Comparison of ENCODE assay signal across 22 cellular contexts in genomic region chr14:104791425-104791824, GRCh38. TPM values are rescaled to one million over a fixed set of nuclear protein-coding genes. Genes with fewer than 3 reads are reported as not detected.
A peak's percentile ranks its signal among the peaks of the same experiment; 100 is the strongest.
DNase-seq lines count a peak whose midpoint lies in the region; ATAC-seq and TF ChIP-seq lines count a peak whose summit lies in the region.
"Had no signal": no experiment of that assay in that cellular context is flagged by ENCODE, and none has a peak within 500 bp of the region (broad histone marks: within the 10 kb centered on the region; RNA-seq: fewer than 3 reads in every experiment).

No MANE protein-coding gene starts in this region.

- no peak overlapping the region for H3K23ac ChIP-seq in trophoblast cell (ENCODE audit: low read length)

- peaks cover 21% of the 10 kb centered on the region for H3K36me3 Mint-ChIP-seq in CD4-positive, alpha-beta T cell (ENCODE audit: low read depth)
- H3K36me3 Mint-ChIP-seq in immature natural killer cell: no peaks in the 10 kb centered on the region

- H3K4me2 ChIP-seq in trophoblast cell (ENCODE audit: low read length): no peak overlapping the region

- CTCF ChIA-PET in CD4-positive, alpha-beta T cell (lab: Charles Lee): no interaction called here

- H3K4me1 Mint-ChIP-seq in CD4-positive, alpha-beta T cell (ENCODE audit: low read depth): peaks cover 43% of the 10 kb centered on the region
- H3K4me1 Mint-ChIP-seq in immature natural killer cell: peaks cover 28 to 47% of the 10 kb centered on the region in 2 donors

- H2BK5ac ChIP-seq in trophoblast cell (ENCODE audit: low read depth, low read length, poor library complexity): no peak overlapping the region

- H3K36me3 ChIP-seq in NT2/D1 (ENCODE audit: insufficient read depth, insufficient read length, low read length) (peaks cover 60% of the 10 kb centered on the region), trophoblast cell (ENCODE audit: control insufficient read depth in 1 of 2, insufficient read depth in 2 of 2, low read length in 2 of 2) (peaks cover 63 to 68% of the 10 kb centered on the region in 2 experiments)

- no peak for ATAC-seq in CD4-positive, alpha-beta T cell (ENCODE audit: poor library complexity)
- ATAC-seq: activated T-cell treated with anti-CD3 and anti-CD28 coated beads, Interleukin-2, amount 50 U/mL, for 72 hours; esophagus mucosa had no signal

- no peak for DNase-seq in CD4-positive, alpha-beta T cell
- DNase-seq in NT2/D1 (ENCODE audit: low read depth, low spot score): no peak
- DNase-seq in immature natural killer cell: no peak
- DNase-seq in trophoblast cell: no peak
- no peak for DNase-seq in activated naive CD4-positive, alpha-beta T cell (lab: John Stamatoyannopoulos, UW)
- DNase-seq in SHP77 (lab: John Stamatoyannopoulos, UW): no peak
- no peak for DNase-seq in D341Med (ENCODE audit: low spot score)
- DNase-seq: activated CD4-positive, alpha-beta T cell treated with anti-CD3 and anti-CD28 coated beads, Interleukin-2, amount 10 ng/mL, durations not matched to agents 24 days and 14 days; activated naive CD4-positive, alpha-beta T cell treated with anti-CD3 and anti-CD28 coated beads, Interleukin-2, amount 50 U/mL, for 16 hours; activated T-cell treated with anti-CD3 and anti-CD28 coated beads, Interleukin-2, amount 50 U/mL, for 72 hours; cortex of kidney; endodermal cell; foreskin fibroblast; Kasumi-1; NCI-H146; stimulated activated CD4-positive, alpha-beta T cell treated with anti-CD3 and anti-CD28 coated beads, Interleukin-2, amount 100 ng/mL, for 24 hours; T-helper 9 cell; WERI-Rb-1 had no signal

- H4K8ac ChIP-seq in trophoblast cell (ENCODE audit: low read depth, low read length): no peak overlapping the region

- H2AFZ ChIP-seq in trophoblast cell (ENCODE audit: insufficient read depth, low read length, poor library complexity): no peak overlapping the region

- no peak overlapping the region for H3K4ac ChIP-seq in trophoblast cell (ENCODE audit: low read depth, low read length)

- peak overlapping the region; percentile 29 for H3K18ac ChIP-seq in trophoblast cell (ENCODE audit: low read length)

- POLR2A ChIA-PET in CD4-positive, alpha-beta T cell (lab: Charles Lee): no interaction called here

- peaks cover 25% of the 10 kb centered on the region for H3K79me2 ChIP-seq in trophoblast cell (ENCODE audit: control insufficient read depth, insufficient read depth, low read length, poor library complexity)

- H3K4me1 ChIP-seq in NT2/D1 (ENCODE audit: insufficient read depth, insufficient read length): peaks cover 18% of the 10 kb centered on the region
- peaks cover 14 to 20% of the 10 kb centered on the region in 2 experiments for H3K4me1 ChIP-seq in trophoblast cell (ENCODE audit: control insufficient read depth in 1 of 2, insufficient read depth in 2 of 2, low read length in 2 of 2)

- H2BK12ac ChIP-seq in trophoblast cell (ENCODE audit: low read length): no peak overlapping the region

- WGBS in trophoblast cell (ENCODE audit: extremely low coverage, insufficient coverage, insufficient read length): no CpG with 5 or more reads among the region's 9 CpGs

- no peak overlapping the region for H2BK120ac ChIP-seq in trophoblast cell (ENCODE audit: insufficient read depth, low read length, poor library complexity)

- H3K9me3 Mint-ChIP-seq in CD4-positive, alpha-beta T cell: no peaks in the 10 kb centered on the region
- no peaks in the 10 kb centered on the region for H3K9me3 Mint-ChIP-seq in immature natural killer cell
- H3K9me3 Mint-ChIP-seq: activated CD4-positive, alpha-beta T cell treated with anti-CD3 and anti-CD28 coated beads, Interleukin-2, amount 10 ng/mL, durations not matched to agents 24 days and 14 days; activated T-cell treated with anti-CD3 and anti-CD28 coated beads, Interleukin-2, amount 50 U/mL, for 72 hours; CD4-positive, alpha-beta memory T cell; endodermal cell had no signal

- peak overlapping the region; percentile 68 for H3K4me3 Mint-ChIP-seq in CD4-positive, alpha-beta T cell
- peak overlapping the region in 3 of 5 donors; percentile 10 to 42 (median 23) for H3K4me3 Mint-ChIP-seq in immature natural killer cell
- H3K4me3 Mint-ChIP-seq: activated T-cell treated with anti-CD3 and anti-CD28 coated beads, Interleukin-2, amount 50 U/mL, for 72 hours; endodermal cell had no signal

- no peak overlapping the region for H3K27ac ChIP-seq in CD4-positive, alpha-beta T cell (ENCODE audit: low read depth, low read length)
- H3K27ac ChIP-seq in trophoblast cell (ENCODE audit: low read depth, low read length): no peak overlapping the region
- H3K27ac ChIP-seq: cardiac muscle cell, WERI-Rb-1 had no signal

- no peak for TF ChIP-seq CTCF in CD4-positive, alpha-beta T cell (IDR thresholded peaks at IDR 0.05)

- no peaks in the 10 kb centered on the region for H3K27me3 Mint-ChIP-seq in CD4-positive, alpha-beta T cell
- H3K27me3 Mint-ChIP-seq in immature natural killer cell (ENCODE audit: low read depth in 3 of 3): peaks cover 0 to 11% (median 0%) of the 10 kb centered on the region in 3 donors
- H3K27me3 Mint-ChIP-seq: activated CD4-positive, alpha-beta T cell treated with anti-CD3 and anti-CD28 coated beads, Interleukin-2, amount 10 ng/mL, durations not matched to agents 24 days and 14 days; CD4-positive, alpha-beta memory T cell had no signal

- no peak overlapping the region for H2AK5ac ChIP-seq in trophoblast cell (ENCODE audit: low read length)

- H3K27ac Mint-ChIP-seq in CD4-positive, alpha-beta T cell: no peak overlapping the region
- H3K27ac Mint-ChIP-seq in immature natural killer cell: no peak overlapping the region
- H3K27ac Mint-ChIP-seq: activated CD4-positive, alpha-beta T cell treated with anti-CD3 and anti-CD28 coated beads, Interleukin-2, amount 10 ng/mL, durations not matched to agents 24 days and 14 days; activated T-cell treated with anti-CD3 and anti-CD28 coated beads, Interleukin-2, amount 50 U/mL, for 72 hours; endodermal cell had no signal

- no peak overlapping the region for H4K12ac ChIP-seq in trophoblast cell (ENCODE audit: low read depth, low read length)

- intact Hi-C loops in CD4-positive, alpha-beta T cell (cut with DNase I, micrococcal nuclease): loop anchor here in 1 of 2 experiments (10.0 kb wide), 1 partner anchor 703 kb away; the partner anchor contains the start of gene TEDC1

- H3K14ac ChIP-seq in trophoblast cell (ENCODE audit: low read length): no peak overlapping the region

- no peaks in the 10 kb centered on the region for H3K9me3 ChIP-seq in CD4-positive, alpha-beta T cell (ENCODE audit: control insufficient read depth, low read length)
- H3K9me3 ChIP-seq in NT2/D1 (ENCODE audit: insufficient read depth, low read length) (no peaks in the 10 kb centered on the region), trophoblast cell (ENCODE audit: insufficient read depth, low read depth, low read length) (peaks cover 5% of the 10 kb centered on the region)
- H3K9me3 ChIP-seq: heart right ventricle had no signal

- H3K9ac ChIP-seq in NT2/D1 (ENCODE audit: insufficient read length, low read depth) (peak overlapping the region; percentile 5), trophoblast cell (ENCODE audit: low read length) (no peak overlapping the region)

- H3K27me3 ChIP-seq in CD4-positive, alpha-beta T cell (ENCODE audit: control insufficient read depth, insufficient read depth, low read length): no peaks in the 10 kb centered on the region
- H3K27me3 ChIP-seq in NT2/D1 (ENCODE audit: insufficient read depth, insufficient read length) (peaks cover 2% of the 10 kb centered on the region), trophoblast cell (ENCODE audit: insufficient read depth, low read length) (no peaks in the 10 kb centered on the region)
- H3K27me3 ChIP-seq: cardiac muscle cell, heart right ventricle had no signal

- no peak overlapping the region for H4K91ac ChIP-seq in trophoblast cell (ENCODE audit: low read depth, low read length)

- H3K4me3 ChIP-seq in NT2/D1 (ENCODE audit: insufficient read length, low read depth) (no peak overlapping the region), trophoblast cell (ENCODE audit: low read depth, low read length) (no peak overlapping the region)
- H3K4me3 ChIP-seq: cardiac muscle cell, heart right ventricle had no signal

- peaks cover 15% of the 10 kb centered on the region for H3K79me1 ChIP-seq in trophoblast cell (ENCODE audit: low read length)

RNA-seq across cellular contexts. Expression of gene AKT1, which starts 4.1 kb away (rescaled TPM):
- 10 to 100 TPM; 58.8 to 66.5 TPM for total RNA-seq in CD4-positive, alpha-beta T cell
- 10 to 100 TPM; 14.8 to 23.3 (median 21.3) TPM for polyA plus RNA-seq in immature natural killer cell
- 175 TPM in 2 replicates for polyA plus RNA-seq in trophoblast cell (2013)

RNA-seq across cellular contexts. Expression of gene ZBTB42, which starts 9.5 kb away (rescaled TPM):
- 1 to 10 TPM; 2.9 to 3.0 TPM for total RNA-seq in CD4-positive, alpha-beta T cell
- polyA plus RNA-seq in immature natural killer cell: 1 to 10 TPM in 2 of 3 donors, under 1 TPM in 1; 0.25 to 2.4 (median 2.0) TPM
- 4.6 and 4.7 TPM in 2 replicates for polyA plus RNA-seq in trophoblast cell (2013)

RNA-seq across cellular contexts. Expression of gene SIVA1, which starts 38.5 kb away (rescaled TPM):
- total RNA-seq in CD4-positive, alpha-beta T cell: 100 to 1,000 TPM; 111 to 124 TPM
- polyA plus RNA-seq in immature natural killer cell: 100 to 1,000 TPM; 155 to 321 (median 203) TPM
- 88.0 and 93.0 TPM in 2 replicates for polyA plus RNA-seq in trophoblast cell (2013)
